Comparison of ENCODE assay signal across 19 cellular contexts in genomic region chr4:62429297-62429696, GRCh38.
A peak's percentile ranks its signal among the peaks of the same experiment; 100 is the strongest.
DNase-seq lines count a peak whose midpoint lies in the region; ATAC-seq, FAIRE-seq and TF ChIP-seq lines count a peak whose summit lies in the region.
"Had no signal": no experiment of that assay in that cellular context is flagged by ENCODE, and none has a peak within 500 bp of the region (broad histone marks: within the 10 kb centered on the region; RNA-seq: fewer than 3 reads in every experiment).

No MANE protein-coding gene starts in this region.

- no peak for FAIRE-seq in HepG2 (lab: Jason Lieb, UNC)
- FAIRE-seq: A549, D721Med, GM12892, GM18507 had no signal

- no peak for TF ChIP-seq CTCF in HepG2 (CRISPR knock-in tag; IDR thresholded peaks at IDR 0.05)
- no peak for TF ChIP-seq CTCF in right lobe of liver (IDR thresholded peaks at IDR 0.05)
- TF ChIP-seq CTCF in SU-DHL-6 (IDR thresholded peaks at IDR 0.05; ENCODE audit: insufficient read depth, low read length, poor library complexity, severe bottlenecking), result no peak

- no peak for TF ChIP-seq EP300 in HepG2 (IDR thresholded peaks at IDR 0.05; ENCODE audit: low read depth in 2 of 2, low read length in 2 of 2)
- no peak for TF ChIP-seq EP300 in HepG2 (CRISPR knock-in tag; IDR thresholded peaks at IDR 0.05; ENCODE audit: borderline replicate concordance)

- H3K9ac ChIP-seq in HepG2 (ENCODE audit: insufficient read depth, low read depth, low read length), result no peak overlapping the region
- no peak overlapping the region for H3K9ac ChIP-seq in SU-DHL-6 (ENCODE audit: low read length)
- H3K9ac ChIP-seq: BLaER1 treated with 17β-estradiol and CSF1 and Interleukin-3, amounts not matched to agents 10 nM and 100 nM had no signal

- DNase-seq in HepG2 (ENCODE audit: low spot score) (no peak), right lobe of liver (no peak), GM03348 (ENCODE audit: low spot score) (no peak), dermis blood vessel endothelial cell (no peak)
- DNase-seq: AML-193; Caco-2; Calu3; CD4-positive, alpha-beta T cell; CD8-positive, alpha-beta T cell; DMS79 treated with DMSO at 0.1 percent for 48 hours; GDM1 had no signal

- in situ Hi-C loops in HepG2 (cut with HindIII; ENCODE audit: extremely low pct_ligation_motif_present, low pct_unique_long_range_greater_than_20kb), result no loop called here

- H3K79me2 ChIP-seq in HepG2 (ENCODE audit: insufficient read depth, low read length) (no peaks in the 10 kb centered on the region), SU-DHL-6 (ENCODE audit: insufficient read depth, low read length) (no peaks in the 10 kb centered on the region)

- no peak for TF ChIP-seq POLR2A in HepG2 (IDR thresholded peaks at IDR 0.05; ENCODE audit: insufficient read depth in 1 of 2, low read depth in 2 of 2, low read length in 2 of 2)
- no peak for TF ChIP-seq POLR2A in right lobe of liver (IDR thresholded peaks at IDR 0.05)

- no peaks in the 10 kb centered on the region for H3K9me2 ChIP-seq in SU-DHL-6 (replicated peaks; ENCODE audit: insufficient read depth, low read length)

- WGBS in HepG2 (ENCODE audit: low lambda C conversion rate), result under 1% methylated on average over 5 of the region's 5 CpGs
- 62% methylated on average over 5 of the region's 5 CpGs for WGBS in right lobe of liver (ENCODE audit: insufficient coverage, low coverage, low lambda C conversion rate, missing lambda C conversion rate)

- POLR2A ChIA-PET in HepG2 (lab: Yijun Ruan, JAX), result no interaction called here

- H3K27me3 ChIP-seq in HepG2 (ENCODE audit: control insufficient read depth in 1 of 2, insufficient read depth in 2 of 2, low read length in 2 of 2) (no peaks in the 10 kb centered on the region), right lobe of liver (no peaks in the 10 kb centered on the region), SU-DHL-6 (ENCODE audit: low read length) (no peaks in the 10 kb centered on the region)
- H3K27me3 ChIP-seq: BLaER1 treated with 17β-estradiol and CSF1 and Interleukin-3, amounts not matched to agents 10 nM and 100 nM had no signal

- no peaks in the 10 kb centered on the region for H3K4me1 ChIP-seq in HepG2 (ENCODE audit: insufficient read depth, low read length)
- no peaks in the 10 kb centered on the region for H3K4me1 ChIP-seq in right lobe of liver
- H3K4me1 ChIP-seq: A549, Caco-2 had no signal

- CTCF ChIA-PET in HepG2 (lab: Yijun Ruan, JAX; ENCODE audit: low intra/inter-chr PET ratio, low total read pairs), result no interaction called here

- H3K36me3 ChIP-seq in HepG2 (replicated peaks in 1 of 2; ENCODE audit: control insufficient read depth in 1 of 2, insufficient read depth in 2 of 2, low read length in 2 of 2) (no peaks in the 10 kb centered on the region), right lobe of liver (no peaks in the 10 kb centered on the region), SU-DHL-6 (ENCODE audit: low read length) (no peaks in the 10 kb centered on the region)
- H3K36me3 ChIP-seq: BLaER1 treated with 17β-estradiol and CSF1 and Interleukin-3, amounts not matched to agents 10 nM and 100 nM had no signal

- no peaks in the 10 kb centered on the region for H4K20me1 ChIP-seq in HepG2 (ENCODE audit: insufficient read depth, low read length)
- H4K20me1 ChIP-seq in SU-DHL-6 (ENCODE audit: low read depth, low read length), result no peaks in the 10 kb centered on the region
- H4K20me1 ChIP-seq: BLaER1 treated with 17β-estradiol and CSF1 and Interleukin-3, amounts not matched to agents 10 nM and 100 nM had no signal

- H3K4me2 ChIP-seq in HepG2 (ENCODE audit: low read depth, low read length) (no peak overlapping the region), SU-DHL-6 (ENCODE audit: low read depth, low read length, poor library complexity, severe bottlenecking) (no peak overlapping the region)
- H3K4me2 ChIP-seq: A549; BLaER1 treated with 17β-estradiol and CSF1 and Interleukin-3, amounts not matched to agents 10 nM and 100 nM had no signal

- BruUV-seq in HepG2 (replicated peaks; lab: Mats Ljungman, UMichigan), result no TSS peak

- H3K4me3 ChIP-seq in HepG2 (replicated peaks in 1 of 3; ENCODE audit: insufficient read depth in 1 of 3, low read depth in 2 of 3, low read length in 3 of 3), result no peak overlapping the region
- H3K4me3 ChIP-seq in right lobe of liver, result no peak overlapping the region
- no peak overlapping the region for H3K4me3 ChIP-seq in SU-DHL-6 (ENCODE audit: insufficient read depth, low read length, poor library complexity, severe bottlenecking)
- H3K4me3 ChIP-seq: A549; BLaER1 treated with 17β-estradiol and CSF1 and Interleukin-3, amounts not matched to agents 10 nM and 100 nM had no signal

- intact Hi-C loops in HepG2 (cut with micrococcal nuclease; ENCODE audit: unreplicated experiment), result no loop called here
- intact Hi-C loops in right lobe of liver (cut with DNase I), result no loop called here

- ATAC-seq in HepG2 (no peak), right lobe of liver (no peak)
- ATAC-seq: A549; CD8-positive, alpha-beta T cell had no signal

- H3K9me3 ChIP-seq in HepG2 (ENCODE audit: low read length), result peaks cover 18% of the 10 kb centered on the region
- no peaks in the 10 kb centered on the region for H3K9me3 ChIP-seq in right lobe of liver
- no peaks in the 10 kb centered on the region for H3K9me3 ChIP-seq in SU-DHL-6 (ENCODE audit: insufficient read depth, low read length)
- H3K9me3 ChIP-seq: A549, Caco-2 had no signal

- H2AFZ ChIP-seq in HepG2 (ENCODE audit: low read length), result no peak overlapping the region
- peak overlapping the region; percentile 41 for H2AFZ ChIP-seq in SU-DHL-6 (ENCODE audit: low read depth, low read length, severe bottlenecking)

- no peaks in the 10 kb centered on the region for H3F3A ChIP-seq in SU-DHL-6 (ENCODE audit: insufficient read depth)

- no peak for TF ChIP-seq RAD21 in HepG2 (CRISPR knock-in tag; IDR thresholded peaks at IDR 0.05)

- no peak overlapping the region for H3K27ac ChIP-seq in HepG2 (ENCODE audit: extremely low read length, insufficient read depth, low read length)
- H3K27ac ChIP-seq in right lobe of liver, result no peak overlapping the region
- H3K27ac ChIP-seq in SU-DHL-6 (ENCODE audit: low read depth, low read length), result no peak overlapping the region
- H3K27ac ChIP-seq: 22Rv1; A549; BLaER1 treated with 17β-estradiol and CSF1 and Interleukin-3, amounts not matched to agents 10 nM and 100 nM; C4-2B had no signal

TF ChIP-seq in HepG2, 621 proteins besides CTCF, POLR2A, EP300 and RAD21:
- TF ChIP-seq PLRG1 (conservative IDR thresholded peaks at IDR 0.05) (no peak), ZNF468 (CRISPR knock-in tag; IDR thresholded peaks at IDR 0.05) (no peak), MAFK (conservative IDR thresholded peaks at IDR 0.05 in 1 of 2, IDR thresholded peaks at IDR 0.05 in 1 of 2; ENCODE audit: low read length in 2 of 2) (peak; percentile 13 to 69; a peak in 2 of 4 replicates), MBNL3 (CRISPR knock-in tag; conservative IDR thresholded peaks at IDR 0.05) (no peak), ZNF607 (CRISPR knock-in tag; IDR thresholded peaks at IDR 0.05; ENCODE audit: borderline replicate concordance) (no peak), MAFF (IDR thresholded peaks at IDR 0.05; ENCODE audit: low read depth, low read length) (peak; percentile 52), ZNF574 (CRISPR knock-in tag; IDR thresholded peaks at IDR 0.05) (no peak)
